In genomic region chr14:61281186-61281676, GRCh38 we compare ENCODE assay signal across 8 cellular contexts. TPM values are rescaled to one million over a fixed set of nuclear protein-coding genes. Genes with fewer than 3 reads are reported as not detected.
A peak's percentile ranks its signal among the peaks of the same experiment; 100 is the strongest.
DNase-seq lines count a peak whose midpoint lies in the region; ATAC-seq, FAIRE-seq and TF ChIP-seq lines count a peak whose summit lies in the region.

TMEM30B (minus strand) TSS chr14:61281338; CDS start chr14:61281147, 191 bp downstream.

- H3K9me3 Mint-ChIP-seq in astrocyte (ENCODE audit: unreplicated experiment) = peaks cover 2% of the 10 kb centered on the region
- H3K9me3 Mint-ChIP-seq in stimulated activated naive B cell treated with anti-CD40 and anti-IgM and Interleukin-4, amounts not matched to agents 10 μg/mL and 1 μg/mL and 100 μg/mL, for 72 hours = no peaks in the 10 kb centered on the region

- no peak for FAIRE-seq in astrocyte (lab: Jason Lieb, UNC)

- peaks cover 6% of the 10 kb centered on the region for H3K4me1 ChIP-seq in astrocyte (ENCODE audit: insufficient read depth, low read length)
- no peaks in the 10 kb centered on the region for H3K4me1 ChIP-seq in HAP-1

- no peak within 1 kb of the TSS for H3K27ac ChIP-seq in astrocyte (ENCODE audit: low read depth, low read length)

- H3K36me3 ChIP-seq in astrocyte (ENCODE audit: insufficient read depth, low read length) = no peaks in the 10 kb centered on the region
- H3K36me3 ChIP-seq in HAP-1 (replicated peaks) = no peaks in the 10 kb centered on the region

- no peaks in the 10 kb centered on the region for H3K4me1 Mint-ChIP-seq in astrocyte (ENCODE audit: low read depth, unreplicated experiment)
- H3K4me1 Mint-ChIP-seq in stimulated activated naive B cell treated with anti-CD40 and anti-IgM and Interleukin-4, amounts not matched to agents 10 μg/mL and 1 μg/mL and 100 μg/mL, for 72 hours = peaks cover 10 to 19% of the 10 kb centered on the region in 2 donors

- in situ Hi-C loops in HAP-1 (cut with MboI; ENCODE audit: low sequenced_read_pairs) = no loop called here

- H2AFZ ChIP-seq in astrocyte (ENCODE audit: low read depth, low read length) = peak within 1 kb of the TSS; percentile 94

- TF ChIP-seq CTCF in GM12864 (IDR thresholded peaks at IDR 0.05; ENCODE audit: low read depth, low read length, missing control alignments) (no peak), astrocyte (IDR thresholded peaks at IDR 0.05; ENCODE audit: insufficient read depth, low read depth, low read length) (no peak)

- peaks cover 5% of the 10 kb centered on the region for H3K9me3 ChIP-seq in astrocyte (ENCODE audit: insufficient read depth, low read depth, low read length)
- no peaks in the 10 kb centered on the region for H3K9me3 ChIP-seq in HAP-1

- peaks cover 1% of the 10 kb centered on the region for H3K36me3 Mint-ChIP-seq in astrocyte (ENCODE audit: low read depth, unreplicated experiment)
- peaks cover 0 to 7% of the 10 kb centered on the region in 2 donors for H3K36me3 Mint-ChIP-seq in stimulated activated naive B cell treated with anti-CD40 and anti-IgM and Interleukin-4, amounts not matched to agents 10 μg/mL and 1 μg/mL and 100 μg/mL, for 72 hours

- H3K4me2 ChIP-seq in astrocyte (ENCODE audit: low read length) = peak within 1 kb of the TSS; percentile 89

- H3K27me3 Mint-ChIP-seq in astrocyte (ENCODE audit: low read depth, unreplicated experiment) = peaks cover 33% of the 10 kb centered on the region
- H3K27me3 Mint-ChIP-seq in stimulated activated naive B cell treated with anti-CD40 and anti-IgM and Interleukin-4, amounts not matched to agents 10 μg/mL and 1 μg/mL and 100 μg/mL, for 72 hours = peaks cover 38 to 42% of the 10 kb centered on the region in 2 donors

- H3K4me3 ChIP-seq in GM12864 (ENCODE audit: low read depth, low read length) (peak within 1 kb of the TSS; percentile 49), astrocyte (ENCODE audit: insufficient read depth, low read depth, low read length) (peak within 1 kb of the TSS; percentile 64), HAP-1 (no peak within 1 kb of the TSS)

- H3K27me3 ChIP-seq in astrocyte (ENCODE audit: insufficient read depth, low read length) = peaks cover 29% of the 10 kb centered on the region
- peaks cover 10% of the 10 kb centered on the region; the same call in 1 of the 2 replicates for H3K27me3 ChIP-seq in HAP-1 (ENCODE audit: low read depth)

- peak within 1 kb of the TSS; percentile 56 for H3K9ac ChIP-seq in astrocyte (ENCODE audit: low read length)

- H3K27ac Mint-ChIP-seq in astrocyte (ENCODE audit: unreplicated experiment) = no peak within 1 kb of the TSS
- H3K27ac Mint-ChIP-seq in stimulated activated naive B cell treated with anti-CD40 and anti-IgM and Interleukin-4, amounts not matched to agents 10 μg/mL and 1 μg/mL and 100 μg/mL, for 72 hours = peak within 1 kb of the TSS; percentile 76

- H3K4me3 Mint-ChIP-seq in astrocyte (ENCODE audit: unreplicated experiment) = peak within 1 kb of the TSS; percentile 71
- H3K4me3 Mint-ChIP-seq in stimulated activated naive B cell treated with anti-CD40 and anti-IgM and Interleukin-4, amounts not matched to agents 10 μg/mL and 1 μg/mL and 100 μg/mL, for 72 hours = peak within 1 kb of the TSS; percentile 80 to 82

- no peak for ATAC-seq in stimulated activated naive B cell treated with anti-CD40 and anti-IgM and Interleukin-4, amounts not matched to agents 10 μg/mL and 1 μg/mL and 100 μg/mL, for 72 hours (replicated peaks)

- DNase-seq in GM12864 (ENCODE audit: low read depth) (no peak), NCI-H345 treated with DMSO at 0.1 percent for 48 hours (lab: John Stamatoyannopoulos, UW; ENCODE audit: unreplicated experiment) (peak; percentile 45), astrocyte (ENCODE audit: low read depth) (no peak), kidney tubule cell (ENCODE audit: low spot score) (peak; percentile 79), HAP-1 (ENCODE audit: low spot score in 2 of 2) (no peak), hypothalamus (lab: John Stamatoyannopoulos, UW) (no peak), kidney glomerular epithelial cell (lab: John Stamatoyannopoulos, UW) (no peak)
- DNase-seq in stimulated activated naive B cell treated with anti-CD40 and anti-IgM and Interleukin-4, amounts not matched to agents 10 μg/mL and 1 μg/mL and 100 μg/mL, for 72 hours = no peak

- H4K20me1 ChIP-seq in astrocyte (ENCODE audit: insufficient read depth, low read length) = no peaks in the 10 kb centered on the region

- H3K79me2 ChIP-seq in astrocyte (ENCODE audit: insufficient read depth, low read length) = no peaks in the 10 kb centered on the region

RNA-seq across cellular contexts. Expression of gene TMEM30B, which starts in this region (rescaled TPM):
- total RNA-seq in astrocyte = 0.36 TPM in 1 of 2 replicates, not detected in the other

Comparison
In these comparisons a context has a peak if more than half of its experiments do, and no peak if none do; other contexts are left out.
1. DNase-seq: peak in NCI-H345 treated with DMSO at 0.1 percent for 48 hours (single experiment) and kidney tubule cell (single experiment); none in GM12864 (single experiment), astrocyte (single experiment), stimulated activated naive B cell treated with anti-CD40 and anti-IgM and Interleukin-4, amounts not matched to agents 10 μg/mL and 1 μg/mL and 100 μg/mL, for 72 hours (single experiment), HAP-1 (0 of 2), hypothalamus (0 of 51) and kidney glomerular epithelial cell (single experiment).